ENCODE assay signal across 27 cellular contexts in genomic region chr7:934469-935320, GRCh38. TPM values are rescaled to one million over a fixed set of nuclear protein-coding genes. Genes with fewer than 3 reads are reported as not detected.
DNase-seq lines count a peak whose midpoint lies in the region; ATAC-seq, FAIRE-seq and TF ChIP-seq lines count a peak whose summit lies in the region.
"Had no signal": no experiment of that assay in that cellular context is flagged by ENCODE, and none has a peak within 500 bp of the region (broad histone marks: within the 10 kb centered on the region; RNA-seq: fewer than 3 reads in every experiment).

No MANE protein-coding gene starts in this region.

- TF ChIP-seq CTCF in natural killer cell (IDR thresholded peaks at IDR 0.05): no peak
- no peak for TF ChIP-seq CTCF in kidney (IDR thresholded peaks at IDR 0.05; ENCODE audit: borderline replicate concordance, extremely low read depth, insufficient read depth)

- no peak for FAIRE-seq in kidney (lab: Jason Lieb, UNC)
- FAIRE-seq: GM18507 had no signal

- no peak overlapping the region for H3K9ac ChIP-seq in kidney (ENCODE audit: low read length in 2 of 2)

- no peak overlapping the region for H3K4me3 Mint-ChIP-seq in natural killer cell treated with Interleukin-12 subunit alpha and Interleukin-12 subunit beta and Interleukin-15 and Interleukin-18, amount 100 ng/mL, for 72 hours
- H3K4me3 Mint-ChIP-seq in natural killer cell: no peak overlapping the region
- H3K4me3 Mint-ChIP-seq in stimulated activated naive B cell treated with anti-CD40 and anti-IgM and Interleukin-4, amounts not matched to agents 10 μg/mL and 1 μg/mL and 100 μg/mL, for 72 hours: no peak overlapping the region
- H3K4me3 Mint-ChIP-seq: activated CD8-positive, alpha-beta T cell treated with anti-CD3 and anti-CD28 coated beads for 36 hours; activated naive CD4-positive, alpha-beta T cell treated with anti-CD3 and anti-CD28 coated beads for 36 hours; HFFc6; immature natural killer cell had no signal

- no peak overlapping the region for H3K4me3 ChIP-seq in kidney (ENCODE audit: low read length in 2 of 2)
- H3K4me3 ChIP-seq: cardiac muscle cell, heart right ventricle, suprapubic skin had no signal

- no peak overlapping the region for H3K27ac Mint-ChIP-seq in natural killer cell treated with Interleukin-12 subunit alpha and Interleukin-12 subunit beta and Interleukin-15 and Interleukin-18, amount 100 ng/mL, for 72 hours
- H3K27ac Mint-ChIP-seq in natural killer cell: no peak overlapping the region
- H3K27ac Mint-ChIP-seq in stimulated activated naive B cell treated with anti-CD40 and anti-IgM and Interleukin-4, amounts not matched to agents 10 μg/mL and 1 μg/mL and 100 μg/mL, for 72 hours: no peak overlapping the region
- H3K27ac Mint-ChIP-seq: activated CD8-positive, alpha-beta T cell treated with anti-CD3 and anti-CD28 coated beads for 36 hours; activated naive CD4-positive, alpha-beta T cell treated with anti-CD3 and anti-CD28 coated beads for 36 hours; HFFc6 had no signal

- DNase-seq in natural killer cell treated with Interleukin-12 subunit alpha and Interleukin-12 subunit beta and Interleukin-15 and Interleukin-18, amount 100 ng/mL, for 72 hours (ENCODE audit: low spot score): peak; percentile 55
- no peak for DNase-seq in natural killer cell
- DNase-seq in kidney: peak; percentile 71
- no peak for DNase-seq in COLO668 (lab: John Stamatoyannopoulos, UW; ENCODE audit: unreplicated experiment)
- no peak for DNase-seq in NCI-H1436 treated with DMSO at 0.1 percent for 48 hours (lab: John Stamatoyannopoulos, UW)
- DNase-seq in stimulated activated naive B cell treated with anti-CD40 and anti-IgM and Interleukin-4, amounts not matched to agents 10 μg/mL and 1 μg/mL and 100 μg/mL, for 72 hours: no peak
- DNase-seq: activated CD4-positive, CD25-positive, alpha-beta regulatory T cell; activated CD8-positive, alpha-beta T cell treated with anti-CD3 and anti-CD28 coated beads for 36 hours; activated naive CD4-positive, alpha-beta T cell treated with anti-CD3 and anti-CD28 coated beads for 36 hours; amygdala; DMS 273 treated with DMSO at 0.1 percent for 48 hours; HFFc6; immature natural killer cell; NCI-H1048; NCI-H2081 treated with DMSO at 0.1 percent for 48 hours; NCI-H524; nucleus accumbens; RPMI8226; T-helper 9 cell had no signal

- H3K36me3 ChIP-seq in kidney (ENCODE audit: control insufficient read depth in 1 of 2, insufficient read depth in 2 of 2, low read length in 2 of 2): no peaks in the 10 kb centered on the region
- H3K36me3 ChIP-seq: cardiac muscle cell, suprapubic skin had no signal

- no peaks in the 10 kb centered on the region for H3K27me3 Mint-ChIP-seq in natural killer cell treated with Interleukin-12 subunit alpha and Interleukin-12 subunit beta and Interleukin-15 and Interleukin-18, amount 100 ng/mL, for 72 hours
- no peaks in the 10 kb centered on the region for H3K27me3 Mint-ChIP-seq in natural killer cell (ENCODE audit: low read depth in 2 of 2)
- no peaks in the 10 kb centered on the region for H3K27me3 Mint-ChIP-seq in stimulated activated naive B cell treated with anti-CD40 and anti-IgM and Interleukin-4, amounts not matched to agents 10 μg/mL and 1 μg/mL and 100 μg/mL, for 72 hours
- H3K27me3 Mint-ChIP-seq: activated CD8-positive, alpha-beta T cell treated with anti-CD3 and anti-CD28 coated beads for 36 hours had no signal

- no peaks in the 10 kb centered on the region for H3K9me3 Mint-ChIP-seq in natural killer cell treated with Interleukin-12 subunit alpha and Interleukin-12 subunit beta and Interleukin-15 and Interleukin-18, amount 100 ng/mL, for 72 hours
- H3K9me3 Mint-ChIP-seq in natural killer cell: no peaks in the 10 kb centered on the region
- peaks cover 0 to under 1% of the 10 kb centered on the region in 2 donors for H3K9me3 Mint-ChIP-seq in stimulated activated naive B cell treated with anti-CD40 and anti-IgM and Interleukin-4, amounts not matched to agents 10 μg/mL and 1 μg/mL and 100 μg/mL, for 72 hours
- H3K9me3 Mint-ChIP-seq: HFFc6, immature natural killer cell had no signal

- intact Hi-C loops in natural killer cell (cut with micrococcal nuclease) (no loop called here), kidney (cut with DNase I) (no loop called here)

- peaks cover 38 to 43% of the 10 kb centered on the region in 2 donors for H3K4me1 Mint-ChIP-seq in natural killer cell treated with Interleukin-12 subunit alpha and Interleukin-12 subunit beta and Interleukin-15 and Interleukin-18, amount 100 ng/mL, for 72 hours (ENCODE audit: low read depth in 2 of 2)
- H3K4me1 Mint-ChIP-seq in natural killer cell: peaks cover 14 to 37% of the 10 kb centered on the region in 2 donors
- H3K4me1 Mint-ChIP-seq in stimulated activated naive B cell treated with anti-CD40 and anti-IgM and Interleukin-4, amounts not matched to agents 10 μg/mL and 1 μg/mL and 100 μg/mL, for 72 hours: peaks cover 19 to 35% of the 10 kb centered on the region in 2 donors

- H3K27ac ChIP-seq in kidney (ENCODE audit: low read depth in 2 of 2, low read length in 2 of 2): no peak overlapping the region
- H3K27ac ChIP-seq: C4-2B, cardiac muscle cell, heart right ventricle, suprapubic skin had no signal

- no peaks in the 10 kb centered on the region for H3K9me3 ChIP-seq in kidney (ENCODE audit: control insufficient read depth in 1 of 2, low read length in 2 of 2)
- H3K9me3 ChIP-seq: heart right ventricle, suprapubic skin had no signal

- no peak for ATAC-seq in natural killer cell treated with Interleukin-12 subunit alpha and Interleukin-12 subunit beta and Interleukin-15 and Interleukin-18, amount 100 ng/mL, for 72 hours
- no peak for ATAC-seq in natural killer cell
- ATAC-seq in stimulated activated naive B cell treated with anti-CD40 and anti-IgM and Interleukin-4, amounts not matched to agents 10 μg/mL and 1 μg/mL and 100 μg/mL, for 72 hours (replicated peaks): no peak
- ATAC-seq: activated CD8-positive, alpha-beta T cell treated with anti-CD3 and anti-CD28 coated beads for 36 hours had no signal

- H3K36me3 Mint-ChIP-seq in natural killer cell treated with Interleukin-12 subunit alpha and Interleukin-12 subunit beta and Interleukin-15 and Interleukin-18, amount 100 ng/mL, for 72 hours: peaks cover under 1% of the 10 kb centered on the region
- H3K36me3 Mint-ChIP-seq in natural killer cell: no peaks in the 10 kb centered on the region
- H3K36me3 Mint-ChIP-seq in stimulated activated naive B cell treated with anti-CD40 and anti-IgM and Interleukin-4, amounts not matched to agents 10 μg/mL and 1 μg/mL and 100 μg/mL, for 72 hours: peaks cover 33 to 50% of the 10 kb centered on the region in 2 donors

- peaks cover 0 to 2% of the 10 kb centered on the region in 2 donors for H3K4me1 ChIP-seq in kidney (ENCODE audit: control insufficient read depth in 1 of 2, insufficient read depth in 1 of 2, low read depth in 1 of 2, low read length in 2 of 2)
- H3K4me1 ChIP-seq: suprapubic skin had no signal

RNA-seq across cellular contexts. Expression of gene ADAP1, which starts 19.8 kb away (rescaled TPM):
- 100 to 1,000 TPM in 1 of 2 donors, 10 to 100 TPM in 1; 70.6 to 161 TPM for total RNA-seq in natural killer cell treated with Interleukin-12 subunit alpha and Interleukin-12 subunit beta and Interleukin-15 and Interleukin-18, amount 100 ng/mL, for 72 hours
- 100 to 1,000 TPM in 1 of 3 donors, 10 to 100 TPM in 2; 87.2 to 117 (median 89.2) TPM for total RNA-seq in natural killer cell
- 48.2 TPM for total RNA-seq in kidney
- polyA plus RNA-seq in kidney (ENCODE audit: insufficient read depth, low read depth, low replicate concordance): 36.4 TPM

RNA-seq across cellular contexts. Expression of gene COX19, which starts 40.7 kb away (rescaled TPM):
- total RNA-seq in natural killer cell treated with Interleukin-12 subunit alpha and Interleukin-12 subunit beta and Interleukin-15 and Interleukin-18, amount 100 ng/mL, for 72 hours: 10 to 100 TPM; 17.2 to 19.9 TPM
- 10 to 100 TPM; 33.6 to 38.3 (median 33.6) TPM for total RNA-seq in natural killer cell
- 14.7 TPM for total RNA-seq in kidney
- polyA plus RNA-seq in kidney (ENCODE audit: insufficient read depth, low read depth, low replicate concordance): 4.8 TPM

RNA-seq across cellular contexts. Expression of gene CYP2W1, which starts 48.3 kb away (rescaled TPM):
- total RNA-seq in natural killer cell treated with Interleukin-12 subunit alpha and Interleukin-12 subunit beta and Interleukin-15 and Interleukin-18, amount 100 ng/mL, for 72 hours: not detected
- not detected for total RNA-seq in natural killer cell
- 0.13 TPM for total RNA-seq in kidney
- polyA plus RNA-seq in kidney (ENCODE audit: insufficient read depth, low read depth, low replicate concordance): 0.17 TPM
- total RNA-seq: activated CD8-positive, alpha-beta T cell treated with anti-CD3 and anti-CD28 coated beads for 36 hours; activated naive CD4-positive, alpha-beta T cell treated with anti-CD3 and anti-CD28 coated beads for 36 hours; dermis microvascular lymphatic vessel endothelial cell; heart right ventricle; LHCN-M2; lung microvascular endothelial cell had no signal
- polyA plus RNA-seq: heart right ventricle, immature natural killer cell had no signal

RNA-seq across cellular contexts. Expression of gene GET4, which starts 58.3 kb away (rescaled TPM):
- total RNA-seq in natural killer cell treated with Interleukin-12 subunit alpha and Interleukin-12 subunit beta and Interleukin-15 and Interleukin-18, amount 100 ng/mL, for 72 hours: 10 to 100 TPM; 42.8 to 44.5 TPM
- total RNA-seq in natural killer cell (10 to 100 TPM; 69.3 to 81.6 (median 73.2) TPM), kidney (44.8 TPM)
- polyA plus RNA-seq in kidney (ENCODE audit: insufficient read depth, low read depth, low replicate concordance): 80.8 TPM

Comparison
In these comparisons a context has a peak if more than half of its experiments do, and no peak if none do; other contexts are left out.
1. DNase-seq: peak in natural killer cell treated with Interleukin-12 subunit alpha and Interleukin-12 subunit beta and Interleukin-15 and Interleukin-18, amount 100 ng/mL, for 72 hours (single experiment) and kidney (single experiment); none in natural killer cell (single experiment), COLO668 (single experiment), NCI-H1436 treated with DMSO at 0.1 percent for 48 hours (single experiment) and stimulated activated naive B cell treated with anti-CD40 and anti-IgM and Interleukin-4, amounts not matched to agents 10 μg/mL and 1 μg/mL and 100 μg/mL, for 72 hours (single experiment).